ENCODE assay signal across 17 cellular contexts in the genomic region with DNA sequence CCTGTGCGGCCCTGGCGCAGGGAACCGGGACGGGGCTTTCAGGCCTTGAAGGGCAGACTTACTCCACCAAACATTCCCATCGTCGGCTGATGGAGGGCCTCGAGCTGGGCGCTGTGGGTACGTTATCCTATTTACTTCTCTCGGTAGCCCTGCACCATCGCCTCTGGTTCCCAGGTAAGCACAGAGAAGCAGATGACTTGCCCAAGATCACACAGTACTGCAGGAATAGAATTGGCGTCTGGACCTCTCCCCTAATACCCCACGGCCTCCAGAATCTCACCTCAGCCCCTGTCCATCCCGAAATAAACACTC. TPM values are rescaled to one million over a fixed set of nuclear protein-coding genes. Genes with fewer than 3 reads are reported as not detected.
A peak's percentile ranks its signal among the peaks of the same experiment; 100 is the strongest.
DNase-seq lines count a peak whose midpoint lies in the region; ATAC-seq and TF ChIP-seq lines count a peak whose summit lies in the region.
"Had no signal": no experiment of that assay in that cellular context is flagged by ENCODE, and none has a peak within 500 bp of the region (broad histone marks: within the 10 kb centered on the region; RNA-seq: fewer than 3 reads in every experiment).

No MANE protein-coding gene starts in this region.

- peak overlapping the region; percentile 68 for H3K27ac ChIP-seq in A673 (ENCODE audit: low read depth, low read length, poor library complexity, severe bottlenecking)
- H3K27ac ChIP-seq in rectal smooth muscle tissue (ENCODE audit: low read depth, low read length), result no peak overlapping the region
- H3K27ac ChIP-seq in prostate gland, result no peak overlapping the region
- H3K27ac ChIP-seq: brain microvascular endothelial cell had no signal

- no peaks in the 10 kb centered on the region for H3K36me3 ChIP-seq in A673 (ENCODE audit: insufficient read depth, low read length, poor library complexity, severe bottlenecking)
- H3K36me3 ChIP-seq in NT2/D1 (ENCODE audit: insufficient read depth, insufficient read length, low read length), result no peaks in the 10 kb centered on the region
- no peaks in the 10 kb centered on the region for H3K36me3 ChIP-seq in rectal smooth muscle tissue (ENCODE audit: control insufficient read depth, insufficient read depth, low read length)
- H3K36me3 ChIP-seq in prostate gland, result no peaks in the 10 kb centered on the region
- H3K36me3 ChIP-seq: brain microvascular endothelial cell had no signal

- CTCF ChIA-PET in A673 (lab: Charles Lee), result no interaction called here

- TF ChIP-seq CTCF in A673 (conservative IDR thresholded peaks at IDR 0.05; ENCODE audit: low read depth, low read length) (no peak), prostate gland (IDR thresholded peaks at IDR 0.05) (no peak)

- H3K4me3 ChIP-seq in A673 (ENCODE audit: low read depth, low read length, poor library complexity, severe bottlenecking) (no peak overlapping the region), NT2/D1 (ENCODE audit: insufficient read length, low read depth) (peak overlapping the region; percentile 19), iPS-18c (ENCODE audit: insufficient read depth, low read depth, low read length) (peak overlapping the region; percentile 38; the same call in 1 of the 2 replicates), rectal smooth muscle tissue (ENCODE audit: low read length) (peak overlapping the region; percentile 35), prostate gland (no peak overlapping the region)

- H3K4me1 ChIP-seq in A673 (ENCODE audit: insufficient read depth, low read length, poor library complexity, severe bottlenecking) (peaks cover 55% of the 10 kb centered on the region), NT2/D1 (ENCODE audit: insufficient read depth, insufficient read length) (peaks cover 3% of the 10 kb centered on the region), rectal smooth muscle tissue (ENCODE audit: control insufficient read depth, insufficient read depth, low read length) (peaks cover 4% of the 10 kb centered on the region), prostate gland (replicated peaks) (peaks cover 3% of the 10 kb centered on the region)

- H3K9me3 ChIP-seq in A673 (ENCODE audit: low read depth, low read length, poor library complexity, severe bottlenecking) (no peaks in the 10 kb centered on the region), NT2/D1 (ENCODE audit: insufficient read depth, low read length) (no peaks in the 10 kb centered on the region), iPS-18c (ENCODE audit: control insufficient read depth, insufficient read depth, low read length) (no peaks in the 10 kb centered on the region), prostate gland (no peaks in the 10 kb centered on the region)

- WGBS in prostate gland, result 64% methylated on average over 14 of the region's 14 CpGs

- H3K27me3 ChIP-seq in A673 (replicated peaks; ENCODE audit: insufficient read depth, low read depth, low read length, poor library complexity) (no peaks in the 10 kb centered on the region), NT2/D1 (ENCODE audit: insufficient read depth, insufficient read length) (peaks cover 43% of the 10 kb centered on the region), rectal smooth muscle tissue (ENCODE audit: control insufficient read depth, insufficient read depth, low read length) (no peaks in the 10 kb centered on the region), prostate gland (replicated peaks; ENCODE audit: insufficient read depth) (no peaks in the 10 kb centered on the region)

- no peak for ATAC-seq in GM19324 (IDR thresholded peaks at IDR 0.05; ENCODE audit: low FRiP score, unreplicated experiment)
- ATAC-seq: natural killer cell treated with Interleukin-12 subunit alpha and Interleukin-12 subunit beta and Interleukin-15 and Interleukin-18, amount 100 ng/mL, for 72 hours; stimulated activated naive CD8-positive, alpha-beta T cell treated with anti-CD3 and anti-CD28 coated beads, Interleukin-15, Interleukin-2, amounts not matched to agents 100 U/mL and 50 U/mL, for 24 hours had no signal

- POLR2A ChIA-PET in A673 (lab: Charles Lee; ENCODE audit: low non-redundant PET), result no interaction called here

- intact Hi-C loops in A673 (cut with micrococcal nuclease; ENCODE audit: unreplicated experiment), result no loop called here
- intact Hi-C loops in prostate gland (cut with DNase I), result loop anchor here (10.0 kb wide), 1 partner anchor 143 kb away; no protein-coding TSS in a partner anchor

- no TSS peak for BruUV-seq in A673 (replicated peaks; lab: Mats Ljungman, UMichigan)

- DNase-seq in A673 (ENCODE audit: low spot score) (no peak), NT2/D1 (ENCODE audit: low read depth, low spot score) (no peak), glomerular visceral epithelial cell (ENCODE audit: extremely low spot score) (no peak), H4 (ENCODE audit: low spot score) (no peak), prostate gland (ENCODE audit: low spot score) (no peak)
- DNase-seq: ACHN; activated naive CD4-positive, alpha-beta T cell treated with anti-CD3 and anti-CD28 coated beads, Interleukin-2, amount 50 U/mL, for 16 hours; brain microvascular endothelial cell; NCI-H226; SHP77; stimulated activated naive CD8-positive, alpha-beta T cell treated with anti-CD3 and anti-CD28 coated beads, Interleukin-15, Interleukin-2, amounts not matched to agents 100 U/mL and 50 U/mL, for 24 hours had no signal

- H3K9ac ChIP-seq in NT2/D1 (ENCODE audit: insufficient read length, low read depth), result no peak overlapping the region
- H3K9ac ChIP-seq in rectal smooth muscle tissue (ENCODE audit: low read length), result no peak overlapping the region

- TF ChIP-seq POLR2A in prostate gland (IDR thresholded peaks at IDR 0.05), result no peak

RNA-seq across cellular contexts. Expression of a gene that starts 46.4 kb away (rescaled TPM):
- total RNA-seq in A673 (2021), result not detected in 2 replicates
- total RNA-seq in H4 (2014; rRNA removed; shearing (Covaris generic)), result not detected in 2 replicates
- total RNA-seq in prostate gland, result under 1 TPM in 1 of 2 donors, not detected in 1; 0.28 TPM
- total RNA-seq: endothelial cell of umbilical vein; natural killer cell treated with Interleukin-12 subunit alpha and Interleukin-12 subunit beta and Interleukin-15 and Interleukin-18, amount 100 ng/mL, for 72 hours; T-helper 2 cell treated with Interferon-gamma antibody and Interleukin-4, amounts not matched to agents 100 ng/mL and 5 ng/mL, for 36 hours had no signal

RNA-seq across cellular contexts. Expression of a gene that starts 52.3 kb away (rescaled TPM):
- total RNA-seq in A673 (2021) (81.0 and 81.2 TPM in 2 replicates), prostate gland (10 to 100 TPM; 20.3 to 31.0 TPM)
- 6.8 and 10.6 TPM in 2 replicates for total RNA-seq in H4 (2014; rRNA removed; shearing (Covaris generic))
- total RNA-seq: T-helper 2 cell treated with Interferon-gamma antibody and Interleukin-4, amounts not matched to agents 100 ng/mL and 5 ng/mL, for 36 hours had no signal

Comparison
In these comparisons a context has a peak if more than half of its experiments do, and no peak if none do; other contexts are left out.
1. H3K4me3 ChIP-seq: peak in NT2/D1 (single experiment), iPS-18c (single experiment) and rectal smooth muscle tissue (single experiment); none in A673 (single experiment) and prostate gland (0 of 2).